ENCODE assay signal across 12 cellular contexts in the genomic region with DNA sequence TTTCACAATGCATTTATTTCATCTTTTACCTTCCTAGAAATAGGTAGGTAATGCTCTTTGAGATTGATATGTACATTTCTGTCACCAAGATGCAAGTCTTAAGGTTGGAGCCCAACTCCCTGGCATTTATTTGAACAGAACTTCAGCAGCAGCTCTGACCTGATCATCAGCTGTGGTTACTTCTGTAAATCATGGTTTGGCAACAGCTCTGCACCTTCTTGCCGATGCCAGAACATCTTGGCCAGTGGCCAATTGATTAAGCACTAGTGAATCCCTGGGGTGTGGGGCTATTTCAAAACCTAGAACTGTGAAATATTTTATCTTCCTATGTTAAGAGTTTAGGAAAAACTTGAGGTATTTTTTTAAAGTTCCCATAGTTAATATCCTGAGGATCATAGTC.
A peak's percentile ranks its signal among the peaks of the same experiment; 100 is the strongest.
DNase-seq lines count a peak whose midpoint lies in the region; ATAC-seq and TF ChIP-seq lines count a peak whose summit lies in the region.
"Had no signal": no experiment of that assay in that cellular context is flagged by ENCODE, and none has a peak within 500 bp of the region (broad histone marks: within the 10 kb centered on the region; RNA-seq: fewer than 3 reads in every experiment).

No MANE protein-coding gene starts in this region.

- H3K4me3 ChIP-seq in epithelial cell of esophagus (ENCODE audit: low read length) (no peak overlapping the region), colonic mucosa (no peak overlapping the region), uterus (no peak overlapping the region)

- no peak overlapping the region for H3K27ac Mint-ChIP-seq in stimulated activated memory B cell treated with anti-CD40 and anti-IgM and Interleukin-4, amounts not matched to agents 10 μg/mL and 1 μg/mL and 100 μg/mL, for 72 hours

- DNase-seq in EH (ENCODE audit: low read depth): peak; percentile 17
- DNase-seq in NCI-H2171 treated with DMSO at 0.1 percent for 48 hours (lab: John Stamatoyannopoulos, UW): peak; percentile 72
- DNase-seq in epithelial cell of esophagus (ENCODE audit: low read depth): peak; percentile 89
- DNase-seq in colonic mucosa: no peak
- no peak for DNase-seq in uterus
- DNase-seq: GOT3, islet precursor cell, NCI-H2107, right cardiac atrium had no signal

- H3K36me3 ChIP-seq in colonic mucosa: no peaks in the 10 kb centered on the region
- H3K36me3 ChIP-seq in uterus: no peaks in the 10 kb centered on the region

- H3K36me3 Mint-ChIP-seq in stimulated activated memory B cell treated with anti-CD40 and anti-IgM and Interleukin-4, amounts not matched to agents 10 μg/mL and 1 μg/mL and 100 μg/mL, for 72 hours: peaks cover 7% of the 10 kb centered on the region

- H3K9me3 ChIP-seq in colonic mucosa: no peaks in the 10 kb centered on the region
- no peaks in the 10 kb centered on the region for H3K9me3 ChIP-seq in uterus

- TF ChIP-seq POLR2A in uterus (IDR thresholded peaks at IDR 0.05): no peak

- ATAC-seq in HG02763 (IDR thresholded peaks at IDR 0.05; ENCODE audit: unreplicated experiment) (peak; percentile 27), HG02642 (IDR thresholded peaks at IDR 0.05; ENCODE audit: poor library complexity, unreplicated experiment) (no peak)
- no peak for ATAC-seq in stimulated activated memory B cell treated with anti-CD40 and anti-IgM and Interleukin-4, amounts not matched to agents 10 μg/mL and 1 μg/mL and 100 μg/mL, for 72 hours
- ATAC-seq: right cardiac atrium had no signal

- no peak overlapping the region for H3K9ac ChIP-seq in colonic mucosa (ENCODE audit: low read depth in 2 of 2, low read length in 2 of 2)

- peaks cover 7% of the 10 kb centered on the region for H3K9me3 Mint-ChIP-seq in stimulated activated memory B cell treated with anti-CD40 and anti-IgM and Interleukin-4, amounts not matched to agents 10 μg/mL and 1 μg/mL and 100 μg/mL, for 72 hours

- no peaks in the 10 kb centered on the region for H3K27me3 Mint-ChIP-seq in stimulated activated memory B cell treated with anti-CD40 and anti-IgM and Interleukin-4, amounts not matched to agents 10 μg/mL and 1 μg/mL and 100 μg/mL, for 72 hours

- TF ChIP-seq CTCF in epithelial cell of esophagus (IDR thresholded peaks at IDR 0.05; ENCODE audit: insufficient read depth, low read depth, low read length, missing control alignments) (no peak), colonic mucosa (IDR thresholded peaks at IDR 0.05) (no peak), uterus (IDR thresholded peaks at IDR 0.05) (no peak)

- H3K27me3 ChIP-seq in colonic mucosa (no peaks in the 10 kb centered on the region), uterus (no peaks in the 10 kb centered on the region)

- H3K27ac ChIP-seq in colonic mucosa (no peak overlapping the region), uterus (no peak overlapping the region)

- no peak overlapping the region for H3K4me3 Mint-ChIP-seq in stimulated activated memory B cell treated with anti-CD40 and anti-IgM and Interleukin-4, amounts not matched to agents 10 μg/mL and 1 μg/mL and 100 μg/mL, for 72 hours

- H3K4me1 ChIP-seq in colonic mucosa (no peaks in the 10 kb centered on the region), uterus (no peaks in the 10 kb centered on the region)

- peaks cover 45% of the 10 kb centered on the region for H3K4me1 Mint-ChIP-seq in stimulated activated memory B cell treated with anti-CD40 and anti-IgM and Interleukin-4, amounts not matched to agents 10 μg/mL and 1 μg/mL and 100 μg/mL, for 72 hours

- intact Hi-C loops in colonic mucosa (cut with DNase I): loop anchor here (10.0 kb wide), 1 partner anchor 290 kb away; no protein-coding TSS in a partner anchor
- intact Hi-C loops in uterus (cut with DNase I; ENCODE audit: low total_unique reads): no loop called here

Comparison
In these comparisons a context has a peak if more than half of its experiments do, and no peak if none do; other contexts are left out.
1. DNase-seq: peak in EH (single experiment), NCI-H2171 treated with DMSO at 0.1 percent for 48 hours (single experiment) and epithelial cell of esophagus (single experiment); none in colonic mucosa (single experiment) and uterus (0 of 2).